In the genomic region with DNA sequence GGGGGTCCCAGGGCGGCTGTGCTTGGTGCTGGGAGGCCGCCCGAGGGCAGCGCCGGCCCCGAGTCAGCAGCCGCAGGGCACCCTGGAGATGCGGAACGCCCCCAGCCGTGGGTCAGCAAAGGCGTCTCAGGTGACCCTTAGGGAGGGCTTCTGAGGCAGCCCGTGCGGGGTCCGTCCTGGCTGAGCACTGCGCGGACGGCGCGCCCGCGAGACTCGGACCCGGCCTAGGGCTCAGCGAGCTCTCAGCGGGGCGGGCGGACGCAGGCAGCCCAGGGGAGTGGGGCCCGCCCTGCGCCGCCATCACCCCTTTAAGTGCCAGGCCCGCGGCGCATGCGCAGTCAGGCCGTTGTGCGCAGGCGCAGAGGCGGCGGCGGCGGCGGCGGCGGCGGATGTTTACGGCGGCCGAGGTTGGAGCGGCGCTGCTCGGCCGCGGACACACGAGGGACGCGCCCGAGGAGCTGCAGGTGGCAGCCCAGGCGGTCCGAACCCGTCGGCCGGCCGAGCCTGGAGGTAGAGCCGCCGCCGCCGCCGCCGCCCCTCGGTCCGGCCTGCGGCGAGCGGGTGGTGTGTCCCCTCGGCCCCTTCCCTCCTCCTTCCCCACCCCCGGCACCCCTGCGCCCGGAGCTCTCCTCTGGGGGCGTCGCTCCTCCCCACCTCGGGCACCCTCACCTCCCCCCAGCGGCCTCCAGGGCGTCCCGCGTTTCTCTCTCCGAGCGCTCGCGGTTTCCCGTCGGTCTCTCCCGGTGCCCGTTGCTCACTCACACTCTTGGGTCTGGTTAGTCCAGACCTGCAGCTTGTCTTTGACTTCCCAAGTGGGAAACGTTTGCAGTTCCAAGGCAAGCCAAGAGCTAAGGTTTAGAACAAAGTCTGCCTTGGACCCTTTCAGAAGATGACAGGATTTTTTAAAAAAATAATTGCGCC, we compare ENCODE assay signal across 8 cellular contexts. TPM values are rescaled to one million over a fixed set of nuclear protein-coding genes. Genes with fewer than 3 reads are reported as not detected.
A peak's percentile ranks its signal among the peaks of the same experiment; 100 is the strongest.
DNase-seq lines count a peak whose midpoint lies in the region; ATAC-seq and TF ChIP-seq lines count a peak whose summit lies in the region.

TSS of gene PCMTD2 (plus strand) at position 388 of the 921 bp plus-strand sequence. CDS start 4,218 bp downstream, outside the sequence.

- H3K36me3 ChIP-seq in Karpas-422 (ENCODE audit: insufficient read depth, low read length): no peaks in the 10 kb centered on the region

- peaks cover 48% of the 10 kb centered on the region for H3K79me2 ChIP-seq in Karpas-422 (ENCODE audit: low read length)

- ATAC-seq in GM21825 (IDR thresholded peaks at IDR 0.05; ENCODE audit: unreplicated experiment): peak; percentile 62

- TF ChIP-seq CTCF in RWPE1 (conservative IDR thresholded peaks at IDR 0.05; ENCODE audit: low read depth) (no peak), fibroblast of the aortic adventitia (IDR thresholded peaks at IDR 0.05; ENCODE audit: insufficient read depth, low read length) (no peak), nephron (IDR thresholded peaks at IDR 0.05; ENCODE audit: unreplicated experiment in 3 of 3) (no peak)

- H3K27ac ChIP-seq in Karpas-422 (ENCODE audit: low read length): peak within 1 kb of the TSS; percentile 17; the same call in 1 of the 2 replicates
- H3K27ac ChIP-seq in RWPE1: peak within 1 kb of the TSS; percentile 79

- H3K4me1 Mint-ChIP-seq in nephron: peaks cover 48% of the 10 kb centered on the region
- H3K4me1 Mint-ChIP-seq in stimulated activated naive CD8-positive, alpha-beta T cell treated with anti-CD3 and anti-CD28 coated beads, Interleukin-15, Interleukin-2, amounts not matched to agents 100 ng/mL and 50 ng/mL, for 24 hours (ENCODE audit: low read depth): peaks cover 54% of the 10 kb centered on the region

- peak within 1 kb of the TSS; percentile 84 for H3K9ac ChIP-seq in Karpas-422 (ENCODE audit: low read length)

- peaks cover 19% of the 10 kb centered on the region for H3K27me3 Mint-ChIP-seq in nephron (ENCODE audit: low read depth)
- peaks cover 7% of the 10 kb centered on the region for H3K27me3 Mint-ChIP-seq in stimulated activated naive CD8-positive, alpha-beta T cell treated with anti-CD3 and anti-CD28 coated beads, Interleukin-15, Interleukin-2, amounts not matched to agents 100 ng/mL and 50 ng/mL, for 24 hours

- peaks cover 37% of the 10 kb centered on the region for H3K4me1 ChIP-seq in Karpas-422 (ENCODE audit: low read length)

- H3K9me3 ChIP-seq in Karpas-422 (ENCODE audit: low read length): no peaks in the 10 kb centered on the region

- H3K27ac Mint-ChIP-seq in nephron: peak within 1 kb of the TSS; percentile 77 to 97 (median 94)
- peak within 1 kb of the TSS; percentile 87 for H3K27ac Mint-ChIP-seq in stimulated activated naive CD8-positive, alpha-beta T cell treated with anti-CD3 and anti-CD28 coated beads, Interleukin-15, Interleukin-2, amounts not matched to agents 100 ng/mL and 50 ng/mL, for 24 hours

- H4K20me1 ChIP-seq in Karpas-422 (ENCODE audit: insufficient read depth, low read depth, low read length): 0 out of 2 replicates have a peak, but pooled peaks cover 4% of the 10 kb centered on the region

- DNase-seq in DMS79 treated with DMSO at 0.1 percent for 48 hours (lab: John Stamatoyannopoulos, UW): peak; percentile 78
- DNase-seq in Karpas-422: peak; percentile 96
- DNase-seq in RWPE1 (ENCODE audit: low spot score): peak; percentile 99
- peak; percentile 81 for DNase-seq in activated T-helper 9 cell treated with anti-CD3 and anti-CD28 coated beads, Interleukin-2, amount 50 U/mL, for 16 hours (ENCODE audit: low read depth)
- DNase-seq in fibroblast of the aortic adventitia (ENCODE audit: low read depth): peak; percentile 69

- peak within 1 kb of the TSS; percentile 87 to 99 (median 98) for H3K4me3 Mint-ChIP-seq in nephron
- H3K4me3 Mint-ChIP-seq in stimulated activated naive CD8-positive, alpha-beta T cell treated with anti-CD3 and anti-CD28 coated beads, Interleukin-15, Interleukin-2, amounts not matched to agents 100 ng/mL and 50 ng/mL, for 24 hours: peak within 1 kb of the TSS; percentile 85

- peak within 1 kb of the TSS; percentile 89 for H3K4me2 ChIP-seq in Karpas-422 (ENCODE audit: low read depth, low read length, poor library complexity, severe bottlenecking)

- H3K36me3 Mint-ChIP-seq in nephron (ENCODE audit: low read depth): no peaks in the 10 kb centered on the region
- H3K36me3 Mint-ChIP-seq in stimulated activated naive CD8-positive, alpha-beta T cell treated with anti-CD3 and anti-CD28 coated beads, Interleukin-15, Interleukin-2, amounts not matched to agents 100 ng/mL and 50 ng/mL, for 24 hours (ENCODE audit: low read depth): peaks cover 2% of the 10 kb centered on the region

- no peaks in the 10 kb centered on the region for H3K9me2 ChIP-seq in Karpas-422 (replicated peaks; ENCODE audit: insufficient read depth, low read length)

- peak within 1 kb of the TSS; percentile 98 for H2AFZ ChIP-seq in Karpas-422 (ENCODE audit: low read length)

- no peaks in the 10 kb centered on the region for H3K27me3 ChIP-seq in Karpas-422 (ENCODE audit: low read length)

- H3K9me3 Mint-ChIP-seq in nephron: no peaks in the 10 kb centered on the region
- H3K9me3 Mint-ChIP-seq in stimulated activated naive CD8-positive, alpha-beta T cell treated with anti-CD3 and anti-CD28 coated beads, Interleukin-15, Interleukin-2, amounts not matched to agents 100 ng/mL and 50 ng/mL, for 24 hours: no peaks in the 10 kb centered on the region

- POLR2A ChIA-PET in RWPE1 (lab: Yijun Ruan, JAX; ENCODE audit: low non-redundant PET): interaction anchor here (0.6 to 1.1 kb wide), 2 partner anchors 99 to 115 kb away, joined by 4 read pairs; no protein-coding TSS in a partner anchor

- CTCF ChIA-PET in RWPE1 (lab: Yijun Ruan, JAX): interaction anchor here (0.6 to 1.5 kb wide), 4 partner anchors 15 to 217 kb away, joined by 3 to 7 read pairs (median 3); no protein-coding TSS in a partner anchor

- H3K4me3 ChIP-seq in Karpas-422 (ENCODE audit: low read length): peak within 1 kb of the TSS; percentile 78
- peak within 1 kb of the TSS; percentile 79 for H3K4me3 ChIP-seq in fibroblast of the aortic adventitia (ENCODE audit: low read depth, low read length)

RNA-seq across cellular contexts. Expression of gene PCMTD2, which starts in this region (rescaled TPM):
- 60.0 and 92.7 TPM in 2 replicates for total RNA-seq in Karpas-422 (2014; rRNA removed; shearing (Covaris generic); ENCODE audit: low replicate concordance)
- total RNA-seq in fibroblast of the aortic adventitia (ENCODE audit: low replicate concordance): 33.8 and 159 TPM in 2 replicates

Comparison
In these comparisons a context has a peak if more than half of its experiments do, and no peak if none do; other contexts are left out.
1. Peak in every context shown above with its lines: DNase-seq, ATAC-seq, H3K4me3 ChIP-seq and H3K27ac ChIP-seq.